In the genomic region with DNA sequence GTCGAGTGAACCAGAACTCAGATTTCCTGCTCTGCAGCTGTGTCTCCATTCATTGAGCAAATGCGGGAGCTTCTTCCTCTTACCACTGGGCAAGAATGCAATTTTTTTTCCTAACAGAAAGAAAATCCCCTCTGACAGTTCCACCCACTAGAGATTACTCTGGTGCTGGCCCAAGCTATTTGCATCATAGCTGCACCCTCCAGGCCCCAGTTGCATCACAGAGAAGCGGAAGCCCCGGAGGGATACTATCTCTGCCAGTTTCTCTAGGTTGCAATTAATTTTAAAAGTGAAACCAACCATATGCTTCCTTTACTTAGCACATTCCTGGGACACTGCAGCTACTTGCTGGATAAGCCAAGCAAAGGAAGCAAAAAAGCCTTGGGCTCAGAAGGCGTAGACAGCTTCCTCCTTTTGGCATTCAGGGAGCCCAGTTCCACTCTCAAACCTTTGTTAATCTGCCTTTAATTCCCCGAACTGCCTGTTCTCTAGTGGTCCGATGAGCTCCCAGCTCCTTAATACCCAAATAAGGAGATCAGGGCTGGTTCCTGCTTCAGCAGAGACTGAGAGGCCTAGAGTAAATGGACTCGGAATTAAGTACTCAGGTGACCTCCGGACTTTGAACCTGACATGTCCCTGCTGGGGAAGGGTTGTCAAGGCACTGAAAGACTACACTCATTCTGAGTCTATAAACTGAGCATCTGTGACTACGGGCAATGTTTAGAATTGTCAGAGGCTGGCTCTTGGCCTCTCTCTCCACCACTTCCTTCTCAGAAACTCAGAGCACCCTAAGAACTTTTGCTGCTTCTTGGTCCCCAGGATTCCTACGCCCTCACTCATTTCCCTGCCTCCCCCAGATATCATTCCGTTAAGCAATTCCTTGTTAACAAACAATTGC, we compare ENCODE assay signal across 8 cellular contexts.
DNase-seq lines count a peak whose midpoint lies in the region; ATAC-seq and TF ChIP-seq lines count a peak whose summit lies in the region.

No MANE protein-coding gene starts in this region.

- H3K9me3 Mint-ChIP-seq in nephron progenitor cell: no peaks in the 10 kb centered on the region

- H3K27ac Mint-ChIP-seq in nephron progenitor cell: peak overlapping the region; percentile 95

- ATAC-seq in HG03354 (IDR thresholded peaks at IDR 0.05; ENCODE audit: poor library complexity, severe bottlenecking, unreplicated experiment): peak; percentile 77
- no peak for ATAC-seq in HG02870 (IDR thresholded peaks at IDR 0.05; ENCODE audit: unreplicated experiment)

- H3K36me3 Mint-ChIP-seq in nephron progenitor cell (ENCODE audit: low read depth): no peaks in the 10 kb centered on the region

- H3K4me3 Mint-ChIP-seq in nephron progenitor cell: no peak overlapping the region

- TF ChIP-seq CTCF in AG10803 (conservative IDR thresholded peaks at IDR 0.05; ENCODE audit: low read length) (no peak), nephron progenitor cell (IDR thresholded peaks at IDR 0.05) (no peak)

- H3K4me3 ChIP-seq in AG10803 (ENCODE audit: low read length): peak overlapping the region; percentile 45

- peaks cover 19% of the 10 kb centered on the region for H3K4me1 Mint-ChIP-seq in nephron progenitor cell

- no peaks in the 10 kb centered on the region for H3K27me3 Mint-ChIP-seq in nephron progenitor cell (ENCODE audit: low read depth, poor library complexity)

- DNase-seq in AG10803 (ENCODE audit: low read depth) (peak; percentile 94), SW 1271 (lab: John Stamatoyannopoulos, UW) (peak; percentile 11 to 69), globus pallidus (ENCODE audit: low spot score) (peak; percentile 59), nephron progenitor cell (no peak), GM19238 (ENCODE audit: insufficient read length, low spot score) (no peak)
- DNase-seq in stimulated activated CD4-positive, alpha-beta T cell treated with anti-CD3 and anti-CD28 coated beads, Interleukin-1b, Interleukin-23, amount 100 ng/mL, for 48 hours: no peak

Comparison
In these comparisons a context has a peak if more than half of its experiments do, and no peak if none do; other contexts are left out.
1. DNase-seq: peak in AG10803 (single experiment), SW 1271 (2 of 2) and globus pallidus (single experiment); none in nephron progenitor cell (single experiment), stimulated activated CD4-positive, alpha-beta T cell treated with anti-CD3 and anti-CD28 coated beads, Interleukin-1b, Interleukin-23, amount 100 ng/mL, for 48 hours (single experiment) and GM19238 (single experiment).